25 cellular contexts compared by ENCODE assay signal in genomic region chr11:39037611-39038010, GRCh38.
"Had no signal": no experiment of that assay in that cellular context is flagged by ENCODE, and none has a peak within 500 bp of the region (broad histone marks: within the 10 kb centered on the region; RNA-seq: fewer than 3 reads in every experiment).

No MANE protein-coding gene starts in this region.

- H3K9me3 ChIP-seq: colonic mucosa, esophagus muscularis mucosa, esophagus squamous epithelium, gastrocnemius medialis, gastroesophageal sphincter, heart left ventricle had no signal

- DNase-seq: colonic mucosa; cortex of kidney; dermis blood vessel endothelial cell; dorsolateral prefrontal cortex; effector CD4-positive, alpha-beta T cell; effector CD8-positive, alpha-beta T cell; effector memory CD4-positive, alpha-beta T cell; effector memory CD8-positive, alpha-beta T cell; endodermal cell; erythroblast; esophagus squamous epithelium; foreskin fibroblast; foreskin keratinocyte; foreskin melanocyte; gastrocnemius medialis; glutamatergic neuron; head of caudate nucleus; heart left ventricle; heart right ventricle had no signal

- H3K27me3 ChIP-seq: colonic mucosa, dorsolateral prefrontal cortex, esophagus muscularis mucosa, esophagus squamous epithelium, foreskin keratinocyte, gastrocnemius medialis, gastroesophageal sphincter, heart left ventricle, heart right ventricle, hepatocyte had no signal

- H3K27ac ChIP-seq: colonic mucosa, coronary artery, dorsolateral prefrontal cortex, epithelial cell of prostate, esophagus muscularis mucosa, esophagus squamous epithelium, foreskin keratinocyte, gastrocnemius medialis, gastroesophageal sphincter, heart left ventricle, heart right ventricle, hepatocyte had no signal

- ATAC-seq: effector memory CD8-positive, alpha-beta T cell; esophagus mucosa; foreskin keratinocyte; gastrocnemius medialis; gastroesophageal sphincter; heart left ventricle; heart right ventricle had no signal

- H3K4me3 ChIP-seq: colonic mucosa, coronary artery, dorsolateral prefrontal cortex, esophagus muscularis mucosa, esophagus squamous epithelium, gastrocnemius medialis, gastroesophageal sphincter, heart left ventricle, heart right ventricle, hepatocyte had no signal

- H3K4me1 ChIP-seq: colonic mucosa, esophagus muscularis mucosa, esophagus squamous epithelium, foreskin keratinocyte, gastrocnemius medialis, gastroesophageal sphincter, heart left ventricle, heart right ventricle had no signal

- H3K36me3 ChIP-seq: colonic mucosa, esophagus muscularis mucosa, esophagus squamous epithelium, gastrocnemius medialis, gastroesophageal sphincter, heart left ventricle, heart right ventricle had no signal
